Comparison of ENCODE assay signal across 10 cellular contexts in the genomic region with DNA sequence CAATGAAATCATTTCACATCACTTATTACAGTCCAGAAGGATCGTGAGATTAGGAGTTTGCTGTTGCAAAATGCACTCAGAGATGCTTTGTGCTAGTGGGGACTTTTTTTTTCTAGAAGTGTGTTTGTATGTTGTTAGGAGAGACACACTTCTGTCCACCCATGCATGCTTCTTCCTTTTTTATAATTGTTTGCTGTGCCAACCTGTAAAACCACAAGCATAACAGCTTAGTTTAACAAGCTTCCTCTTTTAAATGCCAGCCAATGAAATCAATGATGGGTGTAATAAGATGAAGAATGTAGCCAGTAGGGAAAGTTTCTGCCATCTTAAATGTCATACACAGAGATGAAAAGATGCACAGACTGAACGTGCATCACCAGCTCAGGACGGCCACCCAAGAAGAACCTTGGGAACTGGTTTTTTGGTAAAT.
DNase-seq lines count a peak whose midpoint lies in the region; ATAC-seq and TF ChIP-seq lines count a peak whose summit lies in the region.
"Had no signal": no experiment of that assay in that cellular context is flagged by ENCODE, and none has a peak within 500 bp of the region (broad histone marks: within the 10 kb centered on the region; RNA-seq: fewer than 3 reads in every experiment).

No MANE protein-coding gene starts in this region.

- DNase-seq in NOMO-1 treated with dmso at 0.1 percent for 144 hours (lab: John Stamatoyannopoulos, UW; ENCODE audit: unreplicated experiment) (peak; percentile 87), kidney glomerular epithelial cell (lab: John Stamatoyannopoulos, UW) (peak; percentile 13), NCI-H146 treated with DMSO at 0.1 percent for 48 hours (lab: John Stamatoyannopoulos, UW; ENCODE audit: unreplicated experiment) (no peak), retina (no peak)
- no peak for DNase-seq in activated CD4-positive, alpha-beta T cell treated with anti-CD3 and anti-CD28 coated beads, Interleukin-2, amount 50 U/mL, for 48 hours
- DNase-seq: activated CD4-positive, alpha-beta T cell treated with anti-CD3 and anti-CD28 coated beads for 1 hour; left cardiac atrium had no signal

- ATAC-seq in GM18505 (IDR thresholded peaks at IDR 0.05; ENCODE audit: unreplicated experiment) (peak; percentile 34), HG02642 (IDR thresholded peaks at IDR 0.05; ENCODE audit: poor library complexity, unreplicated experiment) (peak; percentile 38), HG02571 (IDR thresholded peaks at IDR 0.05; ENCODE audit: unreplicated experiment) (no peak)

- no peak for TF ChIP-seq POLR2A in GM18505 (IDR thresholded peaks at IDR 0.05; ENCODE audit: borderline replicate concordance, extremely low read depth, insufficient read depth, insufficient read length)

Comparison
In these comparisons a context has a peak if more than half of its experiments do, and no peak if none do; other contexts are left out.
1. DNase-seq: peak in NOMO-1 treated with dmso at 0.1 percent for 144 hours (single experiment) and kidney glomerular epithelial cell (single experiment); none in NCI-H146 treated with DMSO at 0.1 percent for 48 hours (single experiment), retina (single experiment) and activated CD4-positive, alpha-beta T cell treated with anti-CD3 and anti-CD28 coated beads, Interleukin-2, amount 50 U/mL, for 48 hours (0 of 2).